In the genomic region with DNA sequence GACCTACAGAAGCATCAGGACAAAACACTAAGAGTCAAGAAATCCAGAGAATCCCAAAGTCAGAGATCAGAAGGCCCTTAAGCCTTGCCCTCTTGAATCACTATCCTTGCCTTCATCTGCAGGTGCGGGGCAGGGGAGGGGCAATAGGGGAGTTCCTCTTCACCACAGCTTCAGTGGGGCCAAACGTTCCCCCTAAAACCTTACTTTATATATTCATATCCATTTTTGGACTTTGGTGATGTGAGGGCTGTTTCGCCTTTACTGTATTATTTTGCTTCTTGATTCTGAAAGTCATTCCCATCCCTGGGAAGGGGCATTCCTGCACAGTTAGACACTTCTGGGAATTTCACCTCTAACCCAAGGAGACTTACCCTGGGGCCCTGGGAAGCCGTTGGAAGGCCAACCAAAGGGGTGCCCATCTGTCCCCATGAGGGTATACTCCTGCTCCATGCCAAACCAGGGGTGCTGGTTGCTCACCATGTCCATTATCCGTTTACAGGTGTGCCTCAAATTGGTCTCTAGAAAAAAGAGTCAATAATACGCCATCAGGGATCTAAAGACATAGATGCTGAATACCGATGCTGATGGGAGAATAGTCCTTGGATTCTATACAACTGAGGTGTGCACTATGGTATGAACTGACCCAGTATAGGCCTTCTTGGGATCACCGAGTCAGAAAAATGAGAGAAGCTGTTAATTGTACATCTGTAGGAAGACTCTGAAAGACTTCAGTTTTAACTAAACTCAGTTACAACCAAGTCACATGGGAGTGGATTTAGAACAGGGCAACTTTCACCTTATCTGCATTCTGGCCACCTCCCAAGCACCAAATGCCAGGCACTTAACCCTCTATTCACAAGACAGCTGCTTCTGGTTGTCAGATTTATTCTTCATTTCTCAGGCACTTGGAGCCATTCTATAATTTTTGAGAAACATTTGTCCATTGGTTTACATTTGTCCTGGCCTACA, we compare ENCODE assay signal across 1 cellular context.
TF ChIP-seq lines count a peak whose summit lies in the region.

No MANE protein-coding gene starts in this region.

TF ChIP-seq in K562, 482 proteins besides CTCF, POLR2A, EP300 and RAD21:
- TF ChIP-seq ZBED1 (IDR thresholded peaks at IDR 0.05) = peak; percentile 80; the same call in 1 of the 2 replicates
- TF ChIP-seq TBL1XR1 (IDR thresholded peaks at IDR 0.05; ENCODE audit: low read length in 2 of 2) = peak in 1 of 2 experiments; percentile 30; a peak in 1 of 4 replicates
- TF ChIP-seq, protein P1, sequence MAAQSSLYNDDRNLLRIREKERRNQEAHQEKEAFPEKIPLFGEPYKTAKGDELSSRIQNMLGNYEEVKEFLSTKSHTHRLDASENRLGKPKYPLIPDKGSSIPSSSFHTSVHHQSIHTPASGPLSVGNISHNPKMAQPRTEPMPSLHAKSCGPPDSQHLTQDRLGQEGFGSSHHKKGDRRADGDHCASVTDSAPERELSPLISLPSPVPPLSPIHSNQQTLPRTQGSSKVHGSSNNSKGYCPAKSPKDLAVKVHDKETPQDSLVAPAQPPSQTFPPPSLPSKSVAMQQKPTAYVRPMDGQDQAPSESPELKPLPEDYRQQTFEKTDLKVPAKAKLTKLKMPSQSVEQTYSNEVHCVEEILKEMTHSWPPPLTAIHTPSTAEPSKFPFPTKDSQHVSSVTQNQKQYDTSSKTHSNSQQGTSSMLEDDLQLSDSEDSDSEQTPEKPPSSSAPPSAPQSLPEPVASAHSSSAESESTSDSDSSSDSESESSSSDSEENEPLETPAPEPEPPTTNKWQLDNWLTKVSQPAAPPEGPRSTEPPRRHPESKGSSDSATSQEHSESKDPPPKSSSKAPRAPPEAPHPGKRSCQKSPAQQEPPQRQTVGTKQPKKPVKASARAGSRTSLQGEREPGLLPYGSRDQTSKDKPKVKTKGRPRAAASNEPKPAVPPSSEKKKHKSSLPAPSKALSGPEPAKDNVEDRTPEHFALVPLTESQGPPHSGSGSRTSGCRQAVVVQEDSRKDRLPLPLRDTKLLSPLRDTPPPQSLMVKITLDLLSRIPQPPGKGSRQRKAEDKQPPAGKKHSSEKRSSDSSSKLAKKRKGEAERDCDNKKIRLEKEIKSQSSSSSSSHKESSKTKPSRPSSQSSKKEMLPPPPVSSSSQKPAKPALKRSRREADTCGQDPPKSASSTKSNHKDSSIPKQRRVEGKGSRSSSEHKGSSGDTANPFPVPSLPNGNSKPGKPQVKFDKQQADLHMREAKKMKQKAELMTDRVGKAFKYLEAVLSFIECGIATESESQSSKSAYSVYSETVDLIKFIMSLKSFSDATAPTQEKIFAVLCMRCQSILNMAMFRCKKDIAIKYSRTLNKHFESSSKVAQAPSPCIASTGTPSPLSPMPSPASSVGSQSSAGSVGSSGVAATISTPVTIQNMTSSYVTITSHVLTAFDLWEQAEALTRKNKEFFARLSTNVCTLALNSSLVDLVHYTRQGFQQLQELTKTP (IDR thresholded peaks at IDR 0.05; ENCODE audit: low read depth in 1 of 2, partially characterized antibody in 2 of 2) = no peak
- 0 out of 2 replicates have a peak, but pooled peaks have one; percentile 41 for TF ChIP-seq ILF3 (IDR thresholded peaks at IDR 0.05; ENCODE audit: borderline replicate concordance)
- peak; percentile 39; the same call in 1 of the 2 replicates for TF ChIP-seq POLR2AphosphoS2 (IDR thresholded peaks at IDR 0.05; ENCODE audit: low read length)
- TF ChIP-seq, protein P2, sequence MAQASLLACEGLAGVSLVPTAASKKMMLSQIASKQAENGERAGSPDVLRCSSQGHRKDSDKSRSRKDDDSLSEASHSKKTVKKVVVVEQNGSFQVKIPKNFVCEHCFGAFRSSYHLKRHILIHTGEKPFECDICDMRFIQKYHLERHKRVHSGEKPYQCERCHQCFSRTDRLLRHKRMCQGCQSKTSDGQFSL (CRISPR knock-in tag; IDR thresholded peaks at IDR 0.05) = 0 out of 2 replicates have a peak, but pooled peaks have one; percentile 20
- TF ChIP-seq, protein P2 (tag; IDR thresholded peaks at IDR 0.05) = no peak
- no peak for TF ChIP-seq CCAR2 (IDR thresholded peaks at IDR 0.05; ENCODE audit: low read depth, low read length)
- TF ChIP-seq, protein P3, sequence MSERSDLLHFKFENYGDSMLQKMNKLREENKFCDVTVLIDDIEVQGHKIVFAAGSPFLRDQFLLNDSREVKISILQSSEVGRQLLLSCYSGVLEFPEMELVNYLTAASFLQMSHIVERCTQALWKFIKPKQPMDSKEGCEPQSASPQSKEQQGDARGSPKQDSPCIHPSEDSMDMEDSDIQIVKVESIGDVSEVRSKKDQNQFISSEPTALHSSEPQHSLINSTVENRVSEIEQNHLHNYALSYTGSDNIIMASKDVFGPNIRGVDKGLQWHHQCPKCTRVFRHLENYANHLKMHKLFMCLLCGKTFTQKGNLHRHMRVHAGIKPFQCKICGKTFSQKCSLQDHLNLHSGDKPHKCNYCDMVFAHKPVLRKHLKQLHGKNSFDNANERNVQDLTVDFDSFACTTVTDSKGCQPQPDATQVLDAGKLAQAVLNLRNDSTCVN (CRISPR knock-in tag; IDR thresholded peaks at IDR 0.05) = no peak
- TF ChIP-seq, protein P4, sequence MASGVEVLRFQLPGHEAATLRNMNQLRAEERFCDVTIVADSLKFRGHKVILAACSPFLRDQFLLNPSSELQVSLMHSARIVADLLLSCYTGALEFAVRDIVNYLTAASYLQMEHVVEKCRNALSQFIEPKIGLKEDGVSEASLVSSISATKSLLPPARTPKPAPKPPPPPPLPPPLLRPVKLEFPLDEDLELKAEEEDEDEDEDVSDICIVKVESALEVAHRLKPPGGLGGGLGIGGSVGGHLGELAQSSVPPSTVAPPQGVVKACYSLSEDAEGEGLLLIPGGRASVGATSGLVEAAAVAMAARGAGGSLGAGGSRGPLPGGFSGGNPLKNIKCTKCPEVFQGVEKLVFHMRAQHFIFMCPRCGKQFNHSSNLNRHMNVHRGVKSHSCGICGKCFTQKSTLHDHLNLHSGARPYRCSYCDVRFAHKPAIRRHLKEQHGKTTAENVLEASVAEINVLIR (CRISPR knock-in tag; IDR thresholded peaks at IDR 0.05) = no peak
- 0 out of 2 replicates have a peak, but pooled peaks have one; percentile 6 for TF ChIP-seq SUPT5H (IDR thresholded peaks at IDR 0.05)
- 0 out of 2 replicates have a peak, but pooled peaks have one; percentile 27 for TF ChIP-seq KAT7 (CRISPR knock-in tag; IDR thresholded peaks at IDR 0.05; ENCODE audit: borderline replicate concordance)
- 0 out of 2 replicates have a peak, but pooled peaks have one; percentile 39 for TF ChIP-seq RBFOX2 (IDR thresholded peaks at IDR 0.05; ENCODE audit: low read depth, low read length)
- 0 out of 2 replicates have a peak, but pooled peaks have one; percentile 10 for TF ChIP-seq POLR2AphosphoS5 (IDR thresholded peaks at IDR 0.05; ENCODE audit: control insufficient read depth, insufficient read depth, low read depth, low read length)
- TF ChIP-seq, protein P5, sequence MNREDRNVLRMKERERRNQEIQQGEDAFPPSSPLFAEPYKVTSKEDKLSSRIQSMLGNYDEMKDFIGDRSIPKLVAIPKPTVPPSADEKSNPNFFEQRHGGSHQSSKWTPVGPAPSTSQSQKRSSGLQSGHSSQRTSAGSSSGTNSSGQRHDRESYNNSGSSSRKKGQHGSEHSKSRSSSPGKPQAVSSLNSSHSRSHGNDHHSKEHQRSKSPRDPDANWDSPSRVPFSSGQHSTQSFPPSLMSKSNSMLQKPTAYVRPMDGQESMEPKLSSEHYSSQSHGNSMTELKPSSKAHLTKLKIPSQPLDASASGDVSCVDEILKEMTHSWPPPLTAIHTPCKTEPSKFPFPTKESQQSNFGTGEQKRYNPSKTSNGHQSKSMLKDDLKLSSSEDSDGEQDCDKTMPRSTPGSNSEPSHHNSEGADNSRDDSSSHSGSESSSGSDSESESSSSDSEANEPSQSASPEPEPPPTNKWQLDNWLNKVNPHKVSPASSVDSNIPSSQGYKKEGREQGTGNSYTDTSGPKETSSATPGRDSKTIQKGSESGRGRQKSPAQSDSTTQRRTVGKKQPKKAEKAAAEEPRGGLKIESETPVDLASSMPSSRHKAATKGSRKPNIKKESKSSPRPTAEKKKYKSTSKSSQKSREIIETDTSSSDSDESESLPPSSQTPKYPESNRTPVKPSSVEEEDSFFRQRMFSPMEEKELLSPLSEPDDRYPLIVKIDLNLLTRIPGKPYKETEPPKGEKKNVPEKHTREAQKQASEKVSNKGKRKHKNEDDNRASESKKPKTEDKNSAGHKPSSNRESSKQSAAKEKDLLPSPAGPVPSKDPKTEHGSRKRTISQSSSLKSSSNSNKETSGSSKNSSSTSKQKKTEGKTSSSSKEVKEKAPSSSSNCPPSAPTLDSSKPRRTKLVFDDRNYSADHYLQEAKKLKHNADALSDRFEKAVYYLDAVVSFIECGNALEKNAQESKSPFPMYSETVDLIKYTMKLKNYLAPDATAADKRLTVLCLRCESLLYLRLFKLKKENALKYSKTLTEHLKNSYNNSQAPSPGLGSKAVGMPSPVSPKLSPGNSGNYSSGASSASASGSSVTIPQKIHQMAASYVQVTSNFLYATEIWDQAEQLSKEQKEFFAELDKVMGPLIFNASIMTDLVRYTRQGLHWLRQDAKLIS (CRISPR knock-in tag; IDR thresholded peaks at IDR 0.05) = 0 out of 2 replicates have a peak, but pooled peaks have one; percentile 57
- TF ChIP-seq PRPF4 (IDR thresholded peaks at IDR 0.05; ENCODE audit: insufficient read depth, low read depth, low read length, poor library complexity, severe bottlenecking) = no peak
